In genomic region chr12:124910561-124911478, GRCh38 we compare ENCODE assay signal across 1 cellular context.
TF ChIP-seq lines count a peak whose summit lies in the region.

No MANE protein-coding gene starts in this region.

TF ChIP-seq in HEK293, 187 proteins besides CTCF, POLR2A, EP300 and RAD21 (continued from another document):
- TF ChIP-seq REST (tag by site-specific recombination; IDR thresholded peaks at IDR 0.05), result no peak
- TF ChIP-seq REPIN1 (tag by site-specific recombination; IDR thresholded peaks at IDR 0.05; ENCODE audit: low read depth), result no peak
- peak; percentile 71 for TF ChIP-seq IKZF3 (tag by site-specific recombination; IDR thresholded peaks at IDR 0.05)
- TF ChIP-seq ZNF560 (tag by site-specific recombination; IDR thresholded peaks at IDR 0.05; ENCODE audit: borderline replicate concordance), result no peak
